ENCODE assay signal across 20 cellular contexts in the genomic region with DNA sequence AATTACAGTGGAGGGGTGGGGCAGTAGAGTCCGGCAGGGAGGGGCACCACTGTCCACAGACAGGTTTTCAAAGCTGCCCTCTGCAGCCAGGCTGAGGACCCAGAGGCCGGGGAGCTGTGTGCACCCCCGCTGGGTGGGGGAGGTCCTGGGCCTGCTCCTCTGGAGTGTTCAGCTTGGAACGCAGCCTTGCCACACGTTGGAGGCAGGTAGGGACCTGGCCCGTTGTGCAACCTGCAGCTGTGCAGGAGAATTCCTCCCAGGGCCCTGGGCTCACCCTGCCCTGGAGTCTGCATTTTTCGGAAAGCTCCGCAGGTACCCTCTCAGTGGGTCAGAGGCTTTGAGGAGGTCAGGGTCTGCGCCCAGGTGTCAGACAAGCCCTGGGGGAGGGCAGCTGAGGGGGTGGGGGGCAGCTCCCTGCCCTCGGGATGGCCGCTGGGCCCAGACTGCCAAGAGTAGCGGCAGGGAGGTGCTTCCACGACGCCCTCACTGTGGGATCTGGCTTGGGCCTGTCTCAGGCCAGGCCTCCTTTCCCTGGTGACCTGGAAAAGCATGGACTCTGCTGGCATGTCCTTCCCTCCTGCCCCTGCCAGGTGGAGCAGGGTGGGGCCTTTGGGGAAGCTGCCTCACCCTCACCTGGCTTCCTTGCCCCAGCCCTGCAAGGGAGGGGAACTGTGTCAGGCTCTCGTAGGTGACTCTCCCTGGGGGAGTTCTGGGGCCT. TPM values are rescaled to one million over a fixed set of nuclear protein-coding genes. Genes with fewer than 3 reads are reported as not detected.
DNase-seq lines count a peak whose midpoint lies in the region; ATAC-seq and TF ChIP-seq lines count a peak whose summit lies in the region.
"Had no signal": no experiment of that assay in that cellular context is flagged by ENCODE, and none has a peak within 500 bp of the region (broad histone marks: within the 10 kb centered on the region; RNA-seq: fewer than 3 reads in every experiment).

No MANE protein-coding gene starts in this region.

- no peaks in the 10 kb centered on the region for H3K9me2 ChIP-seq in PC-3 (replicated peaks; ENCODE audit: low read length)

- H3K4me3 ChIP-seq in PC-3 (ENCODE audit: low read length): no peak overlapping the region
- H3K4me3 ChIP-seq in endodermal cell (ENCODE audit: low read length): no peak overlapping the region
- no peak overlapping the region for H3K4me3 ChIP-seq in upper lobe of right lung
- H3K4me3 ChIP-seq: HAP-1, testis had no signal

- CTCF ChIA-PET in PC-3 (lab: Charles Lee): no interaction called here
- CTCF ChIA-PET in activated CD4-positive, alpha-beta T cell treated with anti-CD3 and anti-CD28 coated beads for 36 hours (lab: Charles Lee): interaction anchor here (1.2 kb wide), 1 partner anchor 185 kb away, joined by 3 read pairs; no protein-coding TSS in a partner anchor

- H3F3A ChIP-seq in PC-3 (ENCODE audit: low read length, unreplicated experiment): no peaks in the 10 kb centered on the region

- DNase-seq in PC-3: peak; percentile 29
- DNase-seq in endodermal cell: peak; percentile 61
- no peak for DNase-seq in mesothelial cell of epicardium (ENCODE audit: low spot score in 2 of 2, unreplicated experiment in 2 of 2)
- DNase-seq in upper lobe of right lung: peak; percentile 90
- no peak for DNase-seq in CD1c-positive myeloid dendritic cell (ENCODE audit: extremely low spot score)
- no peak for DNase-seq in activated CD4-positive, alpha-beta T cell treated with anti-CD3 and anti-CD28 coated beads for 36 hours
- no peak for DNase-seq in NCI-H1417 treated with DMSO at 0.1 percent for 48 hours (lab: John Stamatoyannopoulos, UW)
- DNase-seq: activated CD8-positive, alpha-beta T cell treated with anti-CD3 and anti-CD28 coated beads, Interleukin-2, amount 10 ng/mL, durations not matched to agents 7 days and 5 days; cerebellar nuclear complex; glutamatergic neuron; NCI-H2029 treated with DMSO at 0.1 percent for 48 hours; NCI-H774; nucleus accumbens; stimulated activated CD4-positive, alpha-beta T cell treated with anti-CD3 and anti-CD28 coated beads, Interleukin-2, amount 100 ng/mL, for 48 hours; stimulated activated CD8-positive, alpha-beta memory T cell treated with anti-CD3 and anti-CD28 coated beads, Interleukin-4, amount 100 ng/mL, for 48 hours; testis; WERI-Rb-1 had no signal

- no TSS peak for BruUV-seq in PC-3 (replicated peaks; lab: Mats Ljungman, UMichigan)

- H3K27me3 Mint-ChIP-seq in endodermal cell (ENCODE audit: insufficient read depth) (no peaks in the 10 kb centered on the region), mesothelial cell of epicardium (ENCODE audit: low read depth) (no peaks in the 10 kb centered on the region)
- H3K27me3 Mint-ChIP-seq in activated CD4-positive, alpha-beta T cell treated with anti-CD3 and anti-CD28 coated beads for 36 hours: no peaks in the 10 kb centered on the region
- H3K27me3 Mint-ChIP-seq: B cell had no signal

- intact Hi-C loops in PC-3 (cut with micrococcal nuclease): no loop called here
- intact Hi-C loops in upper lobe of right lung (cut with DNase I): no loop called here
- intact Hi-C loops in activated CD4-positive, alpha-beta T cell treated with anti-CD3 and anti-CD28 coated beads for 36 hours (cut with DNase I, micrococcal nuclease): no loop called here

- peak; percentile 48 for ATAC-seq in PC-3
- peak; percentile 66 for ATAC-seq in upper lobe of right lung
- no peak for ATAC-seq in activated CD4-positive, alpha-beta T cell treated with anti-CD3 and anti-CD28 coated beads for 36 hours
- ATAC-seq: activated CD8-positive, alpha-beta T cell treated with anti-CD3 and anti-CD28 coated beads, Interleukin-2, amount 10 ng/mL, durations not matched to agents 7 days and 5 days had no signal

- H3K9ac ChIP-seq in PC-3 (ENCODE audit: low read length) (no peak overlapping the region), endodermal cell (ENCODE audit: extremely low read depth, low read length, poor library complexity, severe bottlenecking) (no peak overlapping the region)

- H4K20me1 ChIP-seq in PC-3 (ENCODE audit: low read length): no peaks in the 10 kb centered on the region

- H3K27ac ChIP-seq in PC-3 (ENCODE audit: low read length) (peak overlapping the region; percentile 51; the same call in 1 of the 2 replicates), endodermal cell (ENCODE audit: low read depth, low read length) (no peak overlapping the region), upper lobe of right lung (peak overlapping the region; percentile 38)
- H3K27ac ChIP-seq: testis, WERI-Rb-1 had no signal

- H3K4me1 Mint-ChIP-seq in endodermal cell (peaks cover 20% of the 10 kb centered on the region), mesothelial cell of epicardium (peaks cover 53% of the 10 kb centered on the region)
- no peaks in the 10 kb centered on the region for H3K4me1 Mint-ChIP-seq in activated CD4-positive, alpha-beta T cell treated with anti-CD3 and anti-CD28 coated beads for 36 hours
- H3K4me1 Mint-ChIP-seq: B cell had no signal

- H3K9me3 Mint-ChIP-seq in endodermal cell: no peaks in the 10 kb centered on the region
- H3K9me3 Mint-ChIP-seq in mesothelial cell of epicardium: no peaks in the 10 kb centered on the region
- H3K9me3 Mint-ChIP-seq in activated CD4-positive, alpha-beta T cell treated with anti-CD3 and anti-CD28 coated beads for 36 hours (ENCODE audit: low read depth): no peaks in the 10 kb centered on the region
- H3K9me3 Mint-ChIP-seq: activated T-helper 2 cell treated with anti-CD3 and anti-CD28 coated beads, Interferon-gamma antibody, Interleukin-2, Interleukin-4, amounts not matched to agents 10 μg/mL and 5 μg/mL and 100 μg/mL, durations not matched to agents 14 hours and 24 hours and 36 hours had no signal

- H3K36me3 ChIP-seq in PC-3 (ENCODE audit: low read depth, low read length) (no peaks in the 10 kb centered on the region), endodermal cell (ENCODE audit: control insufficient read depth, insufficient read depth, low read length) (no peaks in the 10 kb centered on the region), upper lobe of right lung (no peaks in the 10 kb centered on the region)
- H3K36me3 ChIP-seq: HAP-1, WERI-Rb-1 had no signal

- TF ChIP-seq CTCF in PC-3 (conservative IDR thresholded peaks at IDR 0.05; ENCODE audit: low read depth, low read length): no peak
- no peak for TF ChIP-seq CTCF in endodermal cell (conservative IDR thresholded peaks at IDR 0.05)
- TF ChIP-seq CTCF in mesothelial cell of epicardium (IDR thresholded peaks at IDR 0.05; ENCODE audit: unreplicated experiment): no peak
- no peak for TF ChIP-seq CTCF in upper lobe of right lung (IDR thresholded peaks at IDR 0.05)

- POLR2A ChIA-PET in PC-3 (lab: Charles Lee; ENCODE audit: unreplicated experiment): no interaction called here
- POLR2A ChIA-PET in activated CD4-positive, alpha-beta T cell treated with anti-CD3 and anti-CD28 coated beads for 36 hours (lab: Charles Lee): no interaction called here

- H3K4me1 ChIP-seq in PC-3 (ENCODE audit: insufficient read depth, low read length) (peaks cover 28% of the 10 kb centered on the region), endodermal cell (ENCODE audit: control insufficient read depth, insufficient read depth, low read length) (peaks cover 9% of the 10 kb centered on the region), upper lobe of right lung (peaks cover 79% of the 10 kb centered on the region)
- H3K4me1 ChIP-seq: HAP-1 had no signal

- no peak overlapping the region for H3K4me3 Mint-ChIP-seq in endodermal cell
- no peak overlapping the region for H3K4me3 Mint-ChIP-seq in mesothelial cell of epicardium
- H3K4me3 Mint-ChIP-seq in activated CD4-positive, alpha-beta T cell treated with anti-CD3 and anti-CD28 coated beads for 36 hours: no peak overlapping the region
- H3K4me3 Mint-ChIP-seq: activated CD8-positive, alpha-beta T cell treated with anti-CD3 and anti-CD28 coated beads, Interleukin-2, amount 10 ng/mL, durations not matched to agents 7 days and 5 days; B cell had no signal

- no peaks in the 10 kb centered on the region for H3K9me3 ChIP-seq in PC-3 (ENCODE audit: low read length)
- no peaks in the 10 kb centered on the region for H3K9me3 ChIP-seq in endodermal cell (ENCODE audit: control insufficient read depth, low read length)
- no peaks in the 10 kb centered on the region for H3K9me3 ChIP-seq in upper lobe of right lung
- H3K9me3 ChIP-seq: HAP-1, testis had no signal

- H3K36me3 Mint-ChIP-seq in endodermal cell (ENCODE audit: low read depth): no peaks in the 10 kb centered on the region
- no peaks in the 10 kb centered on the region for H3K36me3 Mint-ChIP-seq in mesothelial cell of epicardium
- no peaks in the 10 kb centered on the region for H3K36me3 Mint-ChIP-seq in activated CD4-positive, alpha-beta T cell treated with anti-CD3 and anti-CD28 coated beads for 36 hours (ENCODE audit: low read depth)

- H3K27ac Mint-ChIP-seq in endodermal cell (no peak overlapping the region), mesothelial cell of epicardium (peak overlapping the region; percentile 39)
- no peak overlapping the region for H3K27ac Mint-ChIP-seq in activated CD4-positive, alpha-beta T cell treated with anti-CD3 and anti-CD28 coated beads for 36 hours
- H3K27ac Mint-ChIP-seq: activated CD8-positive, alpha-beta T cell treated with anti-CD3 and anti-CD28 coated beads, Interleukin-2, amount 10 ng/mL, durations not matched to agents 7 days and 5 days; activated T-helper 2 cell treated with anti-CD3 and anti-CD28 coated beads, Interferon-gamma antibody, Interleukin-2, Interleukin-4, amounts not matched to agents 10 μg/mL and 5 μg/mL and 100 μg/mL, durations not matched to agents 14 hours and 24 hours and 36 hours; B cell had no signal

- peak overlapping the region; percentile 22 for H3K4me2 ChIP-seq in PC-3 (ENCODE audit: low read length)

- H3K27me3 ChIP-seq in PC-3 (ENCODE audit: low read length): no peaks in the 10 kb centered on the region
- no peaks in the 10 kb centered on the region for H3K27me3 ChIP-seq in endodermal cell (ENCODE audit: control insufficient read depth, insufficient read depth, low read length, poor library complexity, severe bottlenecking)
- no peaks in the 10 kb centered on the region for H3K27me3 ChIP-seq in upper lobe of right lung
- H3K27me3 ChIP-seq: testis had no signal

- peaks cover 57% of the 10 kb centered on the region for H3K79me2 ChIP-seq in PC-3 (ENCODE audit: low read length)

- 82 to 86% methylated on average over 10 to 15 of the region's 15 CpGs for WGBS in endodermal cell (ENCODE audit: insufficient coverage in 1 of 2, insufficient read length in 1 of 2), 2 experiments

- no peak overlapping the region for H2AFZ ChIP-seq in PC-3 (ENCODE audit: low read length)

RNA-seq across cellular contexts. Expression of gene RXRA, which starts 29.5 kb away (rescaled TPM):
- 17.5 and 23.3 TPM in 2 replicates for total RNA-seq in PC-3 (2014; rRNA removed)
- 10 to 100 TPM; 58.3 to 70.6 TPM for total RNA-seq in endodermal cell
- 37.4 TPM for polyA plus RNA-seq in endodermal cell (2013, experiment 1 of 2)
- 33.9 TPM for polyA plus RNA-seq in endodermal cell (2013, experiment 2 of 2)
- total RNA-seq in mesothelial cell of epicardium: 43.7 to 46.0 TPM (median 45.0 TPM) in 3 replicates
- total RNA-seq in upper lobe of right lung: 80.6 TPM
- 10 to 100 TPM; 17.6 to 20.9 TPM for total RNA-seq in activated CD4-positive, alpha-beta T cell treated with anti-CD3 and anti-CD28 coated beads for 36 hours

Comparison
In these comparisons a context has a peak if more than half of its experiments do, and no peak if none do; other contexts are left out.
1. DNase-seq: peak in PC-3 (single experiment), endodermal cell (single experiment) and upper lobe of right lung (single experiment); none in mesothelial cell of epicardium (0 of 2), CD1c-positive myeloid dendritic cell (single experiment), activated CD4-positive, alpha-beta T cell treated with anti-CD3 and anti-CD28 coated beads for 36 hours (single experiment) and NCI-H1417 treated with DMSO at 0.1 percent for 48 hours (single experiment).